11 cellular contexts compared by ENCODE assay signal in the genomic region with DNA sequence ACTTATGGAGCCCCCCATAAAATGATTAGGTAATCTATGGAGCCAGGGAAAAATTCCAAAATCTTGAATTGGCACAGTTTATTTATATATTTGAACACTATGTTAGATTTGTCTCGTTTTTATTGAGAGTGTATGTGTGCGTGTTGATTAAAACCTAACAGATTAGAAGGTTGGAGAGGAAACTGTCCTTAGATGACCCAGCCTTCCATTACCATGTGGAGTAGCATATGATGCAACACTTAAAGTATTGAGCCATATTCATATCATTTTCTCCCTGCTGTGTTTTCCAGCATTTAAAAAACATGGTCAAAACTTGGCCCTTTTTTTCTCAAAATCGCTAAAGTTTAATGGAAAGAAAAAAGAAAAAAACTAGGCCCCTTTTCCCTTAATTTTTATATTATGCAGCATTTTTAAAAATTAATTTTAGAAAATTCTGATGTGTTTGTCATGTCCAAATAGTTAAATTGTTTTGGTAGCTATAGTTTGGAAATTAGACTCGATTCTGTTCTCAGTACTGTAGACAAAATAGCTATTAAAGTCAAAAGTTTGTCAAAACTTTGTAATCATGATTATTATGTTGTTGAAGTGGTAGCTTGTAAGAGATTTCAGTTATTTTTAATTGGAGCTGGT. TPM values are rescaled to one million over a fixed set of nuclear protein-coding genes. Genes with fewer than 3 reads are reported as not detected.
A peak's percentile ranks its signal among the peaks of the same experiment; 100 is the strongest.
DNase-seq lines count a peak whose midpoint lies in the region; ATAC-seq and TF ChIP-seq lines count a peak whose summit lies in the region.
"Had no signal": no experiment of that assay in that cellular context is flagged by ENCODE, and none has a peak within 500 bp of the region (broad histone marks: within the 10 kb centered on the region; RNA-seq: fewer than 3 reads in every experiment).

No MANE protein-coding gene starts in this region.

- no peaks in the 10 kb centered on the region for H3K9me3 ChIP-seq in CD8-positive, alpha-beta memory T cell (ENCODE audit: low read length)
- H3K9me3 ChIP-seq in HUES6 (ENCODE audit: control insufficient read depth, insufficient read depth, low read depth, low read length) (no peaks in the 10 kb centered on the region), SJCRH30 (replicated peaks) (no peaks in the 10 kb centered on the region)
- H3K9me3 ChIP-seq: colonic mucosa, pancreas, upper lobe of right lung had no signal

- no peaks in the 10 kb centered on the region for H3K9me3 Mint-ChIP-seq in CD8-positive, alpha-beta memory T cell
- no peaks in the 10 kb centered on the region for H3K9me3 Mint-ChIP-seq in WTC11

- H3K4me1 ChIP-seq in CD8-positive, alpha-beta memory T cell (ENCODE audit: insufficient read depth, low read length): peaks cover 19% of the 10 kb centered on the region
- H3K4me1 ChIP-seq in HUES6 (ENCODE audit: control insufficient read depth, insufficient read depth, low read length): peaks cover 24% of the 10 kb centered on the region; the same call in 1 of the 2 replicates
- H3K4me1 ChIP-seq in SJCRH30: no peaks in the 10 kb centered on the region
- H3K4me1 ChIP-seq: colonic mucosa had no signal

- POLR2A ChIA-PET in CD8-positive, alpha-beta memory T cell (lab: Charles Lee): interaction anchor here (0.8 kb wide), 1 partner anchor 20 kb away, joined by 3 read pairs; no protein-coding TSS in a partner anchor
- POLR2A ChIA-PET in WTC11 (lab: Charles Lee): no interaction called here

- peak overlapping the region in 4 of 8 donors; percentile 3 to 74 (median 40) for H3K27ac Mint-ChIP-seq in CD8-positive, alpha-beta memory T cell
- H3K27ac Mint-ChIP-seq in WTC11: peak overlapping the region; percentile 72; the same call in 1 of the 2 replicates

- H3K4me3 ChIP-seq in CD8-positive, alpha-beta memory T cell (ENCODE audit: low read length): no peak overlapping the region
- H3K4me3 ChIP-seq in HUES6 (ENCODE audit: low read depth, low read length) (peak overlapping the region; percentile 94; the same call in 1 of the 2 replicates), SJCRH30 (no peak overlapping the region)
- H3K4me3 ChIP-seq: colonic mucosa had no signal

- H3K27me3 Mint-ChIP-seq in CD8-positive, alpha-beta memory T cell: no peaks in the 10 kb centered on the region
- peaks cover 6% of the 10 kb centered on the region for H3K27me3 Mint-ChIP-seq in WTC11 (ENCODE audit: low read depth)

- H3K36me3 ChIP-seq in CD8-positive, alpha-beta memory T cell (ENCODE audit: insufficient read depth, low read length): no peaks in the 10 kb centered on the region
- peaks cover 10% of the 10 kb centered on the region; the same call in 1 of the 2 replicates for H3K36me3 ChIP-seq in HUES6 (ENCODE audit: control insufficient read depth, insufficient read depth, low read length)
- no peaks in the 10 kb centered on the region for H3K36me3 ChIP-seq in SJCRH30
- H3K36me3 ChIP-seq: colonic mucosa, pancreas, upper lobe of right lung had no signal

- CTCF ChIA-PET in CD8-positive, alpha-beta memory T cell (lab: Charles Lee): interaction anchor here (1.1 to 3.6 kb wide), 2 partner anchors 20 to 24 kb away, joined by 3 to 20 read pairs; no protein-coding TSS in a partner anchor
- CTCF ChIA-PET in WTC11 (lab: Charles Lee): no interaction called here

- H3K36me3 Mint-ChIP-seq in CD8-positive, alpha-beta memory T cell: peaks cover 0 to 5% (median 2%) of the 10 kb centered on the region in 3 donors
- H3K36me3 Mint-ChIP-seq in WTC11: peaks cover 21% of the 10 kb centered on the region; the same call in 1 of the 2 replicates

- H3K4me3 Mint-ChIP-seq in CD8-positive, alpha-beta memory T cell: peak overlapping the region in 4 of 7 donors; percentile 87 to 91 (median 88)
- peak overlapping the region; percentile 90 for H3K4me3 Mint-ChIP-seq in WTC11

- peak overlapping the region; percentile 72 for H3K27ac ChIP-seq in CD8-positive, alpha-beta memory T cell (ENCODE audit: low read depth, low read length)
- H3K27ac ChIP-seq in HUES6 (ENCODE audit: low read depth, low read length) (no peak overlapping the region), SJCRH30 (no peak overlapping the region)
- H3K27ac ChIP-seq: pancreas, upper lobe of right lung had no signal

- TF ChIP-seq CTCF in WTC11 (IDR thresholded peaks at IDR 0.05): no peak

- ATAC-seq in WTC11 (no peak), left lobe of liver (peak; percentile 11), GM18909 (IDR thresholded peaks at IDR 0.05; ENCODE audit: poor library complexity, unreplicated experiment) (no peak)
- ATAC-seq: pancreas, upper lobe of right lung had no signal

- no peak for DNase-seq in CD8-positive, alpha-beta memory T cell
- no peak for DNase-seq in WTC11 (ENCODE audit: low spot score)
- no peak for DNase-seq in left lobe of liver (ENCODE audit: low spot score)
- DNase-seq in SJCRH30: no peak
- no peak for DNase-seq in OCI-M2 (lab: John Stamatoyannopoulos, UW; ENCODE audit: unreplicated experiment)
- no peak for DNase-seq in HPDE6-E6E7 (ENCODE audit: extremely low spot score)
- DNase-seq: pancreas, upper lobe of right lung had no signal

- H3K9ac ChIP-seq in HUES6 (ENCODE audit: low read length): no peak overlapping the region

- no peaks in the 10 kb centered on the region for H3K27me3 ChIP-seq in CD8-positive, alpha-beta memory T cell (ENCODE audit: insufficient read depth, low read length, poor library complexity, severe bottlenecking)
- H3K27me3 ChIP-seq in HUES6 (ENCODE audit: control insufficient read depth, insufficient read depth, low read length) (peaks cover 12% of the 10 kb centered on the region; the same call in 1 of the 2 replicates), SJCRH30 (no peaks in the 10 kb centered on the region)
- H3K27me3 ChIP-seq: colonic mucosa, pancreas, upper lobe of right lung had no signal

- peaks cover 26 to 35% (median 33%) of the 10 kb centered on the region in 3 donors for H3K4me1 Mint-ChIP-seq in CD8-positive, alpha-beta memory T cell
- peaks cover 45% of the 10 kb centered on the region for H3K4me1 Mint-ChIP-seq in WTC11

TF ChIP-seq in WTC11, 78 proteins besides CTCF, POLR2A, EP300 and RAD21:
- TF ChIP-seq NR3C1 (CRISPR knock-in tag; conservative IDR thresholded peaks at IDR 0.05; ENCODE audit: low read depth): no peak
- TF ChIP-seq FOXP1 (CRISPR knock-in tag; IDR thresholded peaks at IDR 0.05; ENCODE audit: borderline replicate concordance): no peak
- peak; percentile 96 for TF ChIP-seq GABPB1 (CRISPR knock-in tag; IDR thresholded peaks at IDR 0.05)
- TF ChIP-seq, protein P1, sequence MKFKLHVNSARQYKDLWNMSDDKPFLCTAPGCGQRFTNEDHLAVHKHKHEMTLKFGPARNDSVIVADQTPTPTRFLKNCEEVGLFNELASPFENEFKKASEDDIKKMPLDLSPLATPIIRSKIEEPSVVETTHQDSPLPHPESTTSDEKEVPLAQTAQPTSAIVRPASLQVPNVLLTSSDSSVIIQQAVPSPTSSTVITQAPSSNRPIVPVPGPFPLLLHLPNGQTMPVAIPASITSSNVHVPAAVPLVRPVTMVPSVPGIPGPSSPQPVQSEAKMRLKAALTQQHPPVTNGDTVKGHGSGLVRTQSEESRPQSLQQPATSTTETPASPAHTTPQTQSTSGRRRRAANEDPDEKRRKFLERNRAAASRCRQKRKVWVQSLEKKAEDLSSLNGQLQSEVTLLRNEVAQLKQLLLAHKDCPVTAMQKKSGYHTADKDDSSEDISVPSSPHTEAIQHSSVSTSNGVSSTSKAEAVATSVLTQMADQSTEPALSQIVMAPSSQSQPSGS (CRISPR knock-in tag; IDR thresholded peaks at IDR 0.05; ENCODE audit: borderline replicate concordance, low read depth): no peak
TF ChIP-seq in WTC11: peak in this region for 1.

RNA-seq across cellular contexts. Expression of a gene that starts 2.3 kb away (rescaled TPM):
- 10 to 100 TPM; 39.0 to 41.9 TPM for total RNA-seq in CD8-positive, alpha-beta memory T cell
- polyA plus RNA-seq in CD8-positive, alpha-beta memory T cell: 56.3 TPM
- 42.6 to 45.4 TPM (median 42.8 TPM) in 3 replicates for total RNA-seq in WTC11 (2021)
- total RNA-seq in left lobe of liver: 22.1 TPM
- total RNA-seq in SJCRH30 (2014; rRNA removed; shearing (Covaris generic)): 13.4 and 16.1 TPM in 2 replicates
